ENCODE assay signal across 20 cellular contexts in the genomic region with DNA sequence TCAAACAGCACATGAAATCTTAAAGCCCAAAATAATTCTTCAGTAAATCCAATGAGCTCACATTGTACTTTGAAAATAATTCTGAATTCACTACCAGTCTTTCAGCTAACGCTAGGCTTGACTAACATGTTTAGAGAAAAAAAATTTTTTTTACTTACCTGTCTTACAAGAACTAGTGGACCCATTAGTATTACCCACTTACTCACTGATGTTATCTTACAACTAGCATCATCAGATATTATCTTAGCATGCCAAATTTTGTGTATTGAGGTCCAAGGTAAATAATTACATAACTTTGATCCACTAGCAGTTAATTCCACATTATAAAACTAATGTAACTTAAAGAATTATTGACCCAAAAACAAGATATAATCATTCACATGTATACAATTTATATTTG.
DNase-seq lines count a peak whose midpoint lies in the region; ATAC-seq, FAIRE-seq and TF ChIP-seq lines count a peak whose summit lies in the region.
"Had no signal": no experiment of that assay in that cellular context is flagged by ENCODE, and none has a peak within 500 bp of the region (broad histone marks: within the 10 kb centered on the region; RNA-seq: fewer than 3 reads in every experiment).

No MANE protein-coding gene starts in this region.

- POLR2A ChIA-PET in A549 (lab: Yijun Ruan, JAX), result no interaction called here
- POLR2A ChIA-PET in PC-3 (lab: Charles Lee; ENCODE audit: unreplicated experiment), result no interaction called here

- H3K36me3 ChIP-seq in PC-3 (ENCODE audit: low read depth, low read length), result no peaks in the 10 kb centered on the region
- H3K36me3 ChIP-seq: BE2C; BLaER1 treated with 17β-estradiol and CSF1 and Interleukin-3, amounts not matched to agents 10 nM and 100 nM; HAP-1 had no signal

- DNase-seq in A549 (ENCODE audit: low read depth in 1 of 2, low spot score in 1 of 2), result no peak
- peak; percentile 92 for DNase-seq in PC-3
- no peak for DNase-seq in left lobe of liver (ENCODE audit: low spot score)
- DNase-seq in OCI-M1 (lab: John Stamatoyannopoulos, UW), result no peak
- DNase-seq in omental fat pad (ENCODE audit: low spot score), result no peak
- DNase-seq: ACHN; AML-193; BE2C; CD4-positive, alpha-beta T cell; CD8-positive, alpha-beta memory T cell; DMS79 treated with DMSO at 0.1 percent for 48 hours; GF-D8; GOT3; HFFc6 had no signal

- H3F3A ChIP-seq in PC-3 (ENCODE audit: low read length, unreplicated experiment), result peaks cover 5% of the 10 kb centered on the region

- H3K4me3 ChIP-seq in A549, result no peak overlapping the region
- peak overlapping the region; percentile 13; the same call in 1 of the 2 replicates for H3K4me3 ChIP-seq in PC-3 (ENCODE audit: low read length)
- H3K4me3 ChIP-seq: BLaER1 treated with 17β-estradiol and CSF1 and Interleukin-3, amounts not matched to agents 10 nM and 100 nM; HAP-1 had no signal

- H3K4me2 ChIP-seq in A549 (peak overlapping the region; percentile 63; the same call in 2 of the 3 replicates), PC-3 (ENCODE audit: low read length) (peak overlapping the region; percentile 69)
- H3K4me2 ChIP-seq: BLaER1 treated with 17β-estradiol and CSF1 and Interleukin-3, amounts not matched to agents 10 nM and 100 nM had no signal

- no peak overlapping the region for H2AFZ ChIP-seq in PC-3 (ENCODE audit: low read length)

- H3K9me2 ChIP-seq in PC-3 (replicated peaks; ENCODE audit: low read length), result no peaks in the 10 kb centered on the region

- H4K20me1 ChIP-seq in PC-3 (ENCODE audit: low read length), result no peaks in the 10 kb centered on the region
- H4K20me1 ChIP-seq: BLaER1 treated with 17β-estradiol and CSF1 and Interleukin-3, amounts not matched to agents 10 nM and 100 nM had no signal

- H3K79me2 ChIP-seq in PC-3 (ENCODE audit: low read length), result no peaks in the 10 kb centered on the region

- TF ChIP-seq RAD21 in A549 (conservative IDR thresholded peaks at IDR 0.05 in 1 of 2, IDR thresholded peaks at IDR 0.05 in 1 of 2), result no peak

- BruUV-seq in PC-3 (replicated peaks; lab: Mats Ljungman, UMichigan), result no TSS peak

- TF ChIP-seq POLR2A in A549 (IDR thresholded peaks at IDR 0.05; ENCODE audit: low read length), result no peak

- no peak for FAIRE-seq in A549 (lab: Jason Lieb, UNC)
- FAIRE-seq: GM12891, GM18507, H54 had no signal

- H3K9me3 ChIP-seq in A549 (0 out of 3 replicates have a peak, but pooled peaks cover 2% of the 10 kb centered on the region), PC-3 (ENCODE audit: low read length) (no peaks in the 10 kb centered on the region)
- H3K9me3 ChIP-seq: BE2C, HAP-1 had no signal

- TF ChIP-seq CTCF in A549 (IDR thresholded peaks at IDR 0.05) (no peak), PC-3 (conservative IDR thresholded peaks at IDR 0.05; ENCODE audit: low read depth, low read length) (no peak), omental fat pad (IDR thresholded peaks at IDR 0.05) (no peak)

- no peak for TF ChIP-seq EP300 in A549 (IDR thresholded peaks at IDR 0.05)

- H3K27ac ChIP-seq in A549, result no peak overlapping the region
- H3K27ac ChIP-seq in PC-3 (ENCODE audit: low read length), result peak overlapping the region; percentile 92
- H3K27ac ChIP-seq: BLaER1 treated with 17β-estradiol and CSF1 and Interleukin-3, amounts not matched to agents 10 nM and 100 nM had no signal

- 83% methylated on average over 1 of the region's 1 CpG for WGBS in A549 (ENCODE audit: missing lambda C conversion rate)

- peak overlapping the region; percentile 63 for H3K9ac ChIP-seq in PC-3 (ENCODE audit: low read length)
- H3K9ac ChIP-seq: BLaER1 treated with 17β-estradiol and CSF1 and Interleukin-3, amounts not matched to agents 10 nM and 100 nM had no signal

- H3K4me1 ChIP-seq in A549, result peaks cover 21% of the 10 kb centered on the region; the same call in 2 of the 3 replicates
- H3K4me1 ChIP-seq in PC-3 (ENCODE audit: insufficient read depth, low read length), result peaks cover 26% of the 10 kb centered on the region
- H3K4me1 ChIP-seq: BE2C, HAP-1 had no signal

- no peaks in the 10 kb centered on the region for H3K27me3 ChIP-seq in PC-3 (ENCODE audit: low read length)
- H3K27me3 ChIP-seq: BE2C; BLaER1 treated with 17β-estradiol and CSF1 and Interleukin-3, amounts not matched to agents 10 nM and 100 nM had no signal

- CTCF ChIA-PET in A549 (lab: Yijun Ruan, JAX), result interaction anchor here (1.2 kb wide), 1 partner anchor 514 kb away, joined by 3 read pairs; no protein-coding TSS in a partner anchor
- CTCF ChIA-PET in PC-3 (lab: Charles Lee), result interaction anchor here (0.6 kb wide), 1 partner anchor 108 kb away, joined by 3 read pairs; no protein-coding TSS in a partner anchor

- intact Hi-C loops in PC-3 (cut with micrococcal nuclease), result loop anchor here (5.0 kb wide), 1 partner anchor 57 kb away; no protein-coding TSS in a partner anchor

- ATAC-seq in A549, result no peak
- ATAC-seq in PC-3, result peak; percentile 79
- peak; percentile 4 for ATAC-seq in left lobe of liver
- ATAC-seq in omental fat pad (ENCODE audit: low FRiP score), result no peak
- ATAC-seq in HG02938 (IDR thresholded peaks at IDR 0.05; ENCODE audit: unreplicated experiment), result no peak

TF ChIP-seq in A549, 52 proteins besides CTCF, POLR2A, EP300 and RAD21:
- TF ChIP-seq GATA3 (IDR thresholded peaks at IDR 0.05; ENCODE audit: borderline replicate concordance) (peak; percentile 50), NR3C1 (IDR thresholded peaks at IDR 0.05) (no peak)
- TF ChIP-seq, protein P1, sequence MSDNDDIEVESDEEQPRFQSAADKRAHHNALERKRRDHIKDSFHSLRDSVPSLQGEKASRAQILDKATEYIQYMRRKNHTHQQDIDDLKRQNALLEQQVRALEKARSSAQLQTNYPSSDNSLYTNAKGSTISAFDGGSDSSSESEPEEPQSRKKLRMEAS (IDR thresholded peaks at IDR 0.05), result no peak

Comparison
In these comparisons a context has a peak if more than half of its experiments do, and no peak if none do; other contexts are left out.
1. ATAC-seq: peak in PC-3 (single experiment) and left lobe of liver (single experiment); none in A549 (0 of 2), omental fat pad (single experiment) and HG02938 (single experiment).